2 cellular contexts compared by ENCODE assay signal in the genomic region with DNA sequence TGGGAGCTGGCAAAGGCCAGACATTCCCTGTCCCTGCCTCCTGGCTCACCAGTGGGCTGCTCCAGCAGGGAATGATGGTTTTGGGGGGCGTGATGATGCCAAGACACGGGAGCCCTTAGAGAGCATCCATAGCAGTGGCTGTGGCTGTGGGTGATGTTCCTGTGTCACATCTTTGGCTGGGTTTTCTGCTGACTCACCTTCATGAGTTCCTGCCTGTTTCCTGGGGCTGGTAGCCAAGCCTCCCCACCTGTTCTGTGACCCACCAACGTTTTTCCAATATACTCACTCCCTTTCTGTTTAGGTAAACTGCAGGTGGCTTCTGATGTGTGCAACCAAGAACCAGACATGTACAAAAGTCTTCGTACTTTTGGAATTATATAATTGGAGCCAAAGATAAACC.
TF ChIP-seq lines count a peak whose summit lies in the region.

No MANE protein-coding gene starts in this region.

TF ChIP-seq in HepG2, 621 proteins besides CTCF, POLR2A, EP300 and RAD21 (continued from another document):
- TF ChIP-seq RERE (CRISPR knock-in tag; IDR thresholded peaks at IDR 0.05; ENCODE audit: low read depth): no peak
- no peak for TF ChIP-seq ZMYM3 (CRISPR knock-in tag; IDR thresholded peaks at IDR 0.05)
- no peak for TF ChIP-seq KMT2B (CRISPR knock-in tag; IDR thresholded peaks at IDR 0.05)
- TF ChIP-seq ZNF180 (CRISPR knock-in tag; IDR thresholded peaks at IDR 0.05; ENCODE audit: borderline replicate concordance, low read depth): no peak
- TF ChIP-seq ZNF33B (CRISPR knock-in tag; IDR thresholded peaks at IDR 0.05): no peak
- peak; percentile 18 to 21; a peak in 1 of 4 replicates for TF ChIP-seq MAFK (conservative IDR thresholded peaks at IDR 0.05 in 1 of 2, IDR thresholded peaks at IDR 0.05 in 1 of 2; ENCODE audit: low read length in 2 of 2)
- no peak for TF ChIP-seq ZNF800 (CRISPR knock-in tag; IDR thresholded peaks at IDR 0.05)
- no peak for TF ChIP-seq ZNF326 (CRISPR knock-in tag; IDR thresholded peaks at IDR 0.05; ENCODE audit: borderline replicate concordance)
- TF ChIP-seq ZNF44 (CRISPR knock-in tag; IDR thresholded peaks at IDR 0.05): no peak
- TF ChIP-seq SUZ12 (IDR thresholded peaks at IDR 0.05; ENCODE audit: low read depth, low read length): no peak
- no peak for TF ChIP-seq ZZZ3 (CRISPR knock-in tag; IDR thresholded peaks at IDR 0.05; ENCODE audit: borderline replicate concordance)
- no peak for TF ChIP-seq KAT7 (CRISPR knock-in tag; IDR thresholded peaks at IDR 0.05; ENCODE audit: borderline replicate concordance)
- no peak for TF ChIP-seq MED1 (CRISPR knock-in tag; IDR thresholded peaks at IDR 0.05)
- TF ChIP-seq THAP11 (CRISPR knock-in tag; IDR thresholded peaks at IDR 0.05): no peak
- no peak for TF ChIP-seq RELA (CRISPR knock-in tag; IDR thresholded peaks at IDR 0.05)
- no peak for TF ChIP-seq ZNF781 (CRISPR knock-in tag; IDR thresholded peaks at IDR 0.05; ENCODE audit: borderline replicate concordance, not compliant biosample characterization)
- TF ChIP-seq NFE2L2 (IDR thresholded peaks at IDR 0.05; ENCODE audit: low read length): peak; percentile 58; the same call in 1 of the 2 replicates
- TF ChIP-seq WIZ (CRISPR knock-in tag; IDR thresholded peaks at IDR 0.05): no peak
- TF ChIP-seq SP4 (CRISPR knock-in tag; IDR thresholded peaks at IDR 0.05): no peak
- TF ChIP-seq MAFF (IDR thresholded peaks at IDR 0.05; ENCODE audit: low read depth, low read length): 0 out of 2 replicates have a peak, but pooled peaks have one; percentile 5
- no peak for TF ChIP-seq CBX5 (CRISPR knock-in tag; IDR thresholded peaks at IDR 0.05; ENCODE audit: borderline replicate concordance)

TF ChIP-seq in GM23338, 12 proteins besides CTCF, POLR2A, EP300 and RAD21 (continued from another document):
- no peak for TF ChIP-seq ZNF462 (CRISPR knock-in tag; IDR thresholded peaks at IDR 0.05)
- TF ChIP-seq, protein P1, sequence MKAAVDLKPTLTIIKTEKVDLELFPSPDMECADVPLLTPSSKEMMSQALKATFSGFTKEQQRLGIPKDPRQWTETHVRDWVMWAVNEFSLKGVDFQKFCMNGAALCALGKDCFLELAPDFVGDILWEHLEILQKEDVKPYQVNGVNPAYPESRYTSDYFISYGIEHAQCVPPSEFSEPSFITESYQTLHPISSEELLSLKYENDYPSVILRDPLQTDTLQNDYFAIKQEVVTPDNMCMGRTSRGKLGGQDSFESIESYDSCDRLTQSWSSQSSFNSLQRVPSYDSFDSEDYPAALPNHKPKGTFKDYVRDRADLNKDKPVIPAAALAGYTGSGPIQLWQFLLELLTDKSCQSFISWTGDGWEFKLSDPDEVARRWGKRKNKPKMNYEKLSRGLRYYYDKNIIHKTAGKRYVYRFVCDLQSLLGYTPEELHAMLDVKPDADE (IDR thresholded peaks at IDR 0.05): no peak
- TF ChIP-seq ZNF114 (CRISPR knock-in tag; IDR thresholded peaks at IDR 0.05): no peak
- TF ChIP-seq EZH2phosphoT487 (IDR thresholded peaks at IDR 0.05; ENCODE audit: unreplicated experiment): no peak
- TF ChIP-seq, protein P2, sequence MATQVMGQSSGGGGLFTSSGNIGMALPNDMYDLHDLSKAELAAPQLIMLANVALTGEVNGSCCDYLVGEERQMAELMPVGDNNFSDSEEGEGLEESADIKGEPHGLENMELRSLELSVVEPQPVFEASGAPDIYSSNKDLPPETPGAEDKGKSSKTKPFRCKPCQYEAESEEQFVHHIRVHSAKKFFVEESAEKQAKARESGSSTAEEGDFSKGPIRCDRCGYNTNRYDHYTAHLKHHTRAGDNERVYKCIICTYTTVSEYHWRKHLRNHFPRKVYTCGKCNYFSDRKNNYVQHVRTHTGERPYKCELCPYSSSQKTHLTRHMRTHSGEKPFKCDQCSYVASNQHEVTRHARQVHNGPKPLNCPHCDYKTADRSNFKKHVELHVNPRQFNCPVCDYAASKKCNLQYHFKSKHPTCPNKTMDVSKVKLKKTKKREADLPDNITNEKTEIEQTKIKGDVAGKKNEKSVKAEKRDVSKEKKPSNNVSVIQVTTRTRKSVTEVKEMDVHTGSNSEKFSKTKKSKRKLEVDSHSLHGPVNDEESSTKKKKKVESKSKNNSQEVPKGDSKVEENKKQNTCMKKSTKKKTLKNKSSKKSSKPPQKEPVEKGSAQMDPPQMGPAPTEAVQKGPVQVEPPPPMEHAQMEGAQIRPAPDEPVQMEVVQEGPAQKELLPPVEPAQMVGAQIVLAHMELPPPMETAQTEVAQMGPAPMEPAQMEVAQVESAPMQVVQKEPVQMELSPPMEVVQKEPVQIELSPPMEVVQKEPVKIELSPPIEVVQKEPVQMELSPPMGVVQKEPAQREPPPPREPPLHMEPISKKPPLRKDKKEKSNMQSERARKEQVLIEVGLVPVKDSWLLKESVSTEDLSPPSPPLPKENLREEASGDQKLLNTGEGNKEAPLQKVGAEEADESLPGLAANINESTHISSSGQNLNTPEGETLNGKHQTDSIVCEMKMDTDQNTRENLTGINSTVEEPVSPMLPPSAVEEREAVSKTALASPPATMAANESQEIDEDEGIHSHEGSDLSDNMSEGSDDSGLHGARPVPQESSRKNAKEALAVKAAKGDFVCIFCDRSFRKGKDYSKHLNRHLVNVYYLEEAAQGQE (IDR thresholded peaks at IDR 0.05; ENCODE audit: unreplicated experiment): no peak
- TF ChIP-seq ZNF331 (CRISPR knock-in tag; IDR thresholded peaks at IDR 0.05; ENCODE audit: low read depth): no peak
- no peak for TF ChIP-seq EZH2 (IDR thresholded peaks at IDR 0.05; ENCODE audit: low read depth, unreplicated experiment)
- no peak for TF ChIP-seq JUNB (IDR thresholded peaks at IDR 0.05; ENCODE audit: unreplicated experiment)
- no peak for TF ChIP-seq NANOG (IDR thresholded peaks at IDR 0.05; ENCODE audit: borderline replicate concordance)
